18 cellular contexts compared by ENCODE assay signal in the genomic region with DNA sequence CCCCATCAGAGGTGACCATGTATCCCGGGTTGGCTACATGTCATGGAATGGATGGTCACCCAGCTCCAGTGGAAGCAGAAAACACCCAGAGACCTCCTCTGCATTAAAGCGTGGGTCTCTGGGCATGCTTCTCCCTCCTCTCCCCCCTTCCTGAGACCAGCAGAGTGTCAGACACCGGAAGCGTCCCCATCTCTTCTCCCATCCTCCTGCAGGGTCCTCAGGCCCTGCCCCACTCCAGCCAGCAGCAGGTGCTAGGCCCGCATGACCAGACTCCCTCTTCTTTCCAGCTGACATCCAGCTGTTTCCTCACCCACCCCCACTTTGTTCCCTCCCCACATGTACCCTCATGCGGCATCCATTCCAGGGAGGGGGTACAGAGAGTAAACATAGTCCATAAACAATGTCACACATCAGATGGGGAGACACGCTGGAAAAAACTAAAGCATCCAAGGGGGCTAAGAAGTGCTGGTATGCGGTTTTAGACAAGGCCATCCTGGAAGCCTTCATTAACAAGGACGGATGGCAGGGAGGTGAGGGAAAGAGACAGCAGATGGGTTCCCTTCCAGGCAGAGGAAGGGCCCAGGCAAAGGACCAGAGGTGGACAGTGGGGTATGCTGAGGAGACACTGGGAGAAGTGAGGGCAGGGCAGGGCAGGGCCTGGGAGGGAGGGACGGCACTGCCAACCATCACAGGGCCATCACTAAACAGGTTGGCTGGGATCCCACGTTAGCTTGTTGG. TPM values are rescaled to one million over a fixed set of nuclear protein-coding genes. Genes with fewer than 3 reads are reported as not detected.
A peak's percentile ranks its signal among the peaks of the same experiment; 100 is the strongest.
DNase-seq lines count a peak whose midpoint lies in the region; FAIRE-seq and TF ChIP-seq lines count a peak whose summit lies in the region.
"Had no signal": no experiment of that assay in that cellular context is flagged by ENCODE, and none has a peak within 500 bp of the region (broad histone marks: within the 10 kb centered on the region; RNA-seq: fewer than 3 reads in every experiment).

No MANE protein-coding gene starts in this region.

- H2BK15ac ChIP-seq in neuronal stem cell (ENCODE audit: low read length) = no peak overlapping the region

- H2BK5ac ChIP-seq in neuronal stem cell (ENCODE audit: low read length) = no peak overlapping the region

- no peaks in the 10 kb centered on the region for H3K36me3 Mint-ChIP-seq in endothelial cell (ENCODE audit: low read depth, unreplicated experiment)
- H3K36me3 Mint-ChIP-seq: CD4-positive, CD25-positive, alpha-beta regulatory T cell had no signal

- no peak for TF ChIP-seq POLR2A in vagina (IDR thresholded peaks at IDR 0.05)

- H4K91ac ChIP-seq in neuronal stem cell (ENCODE audit: low read depth, low read length, poor library complexity) = no peak overlapping the region

- no peak overlapping the region for H2AK5ac ChIP-seq in neuronal stem cell (ENCODE audit: low read depth, low read length)

- no peaks in the 10 kb centered on the region for H3K9me3 ChIP-seq in left ventricle myocardium inferior (replicated peaks)
- no peaks in the 10 kb centered on the region for H3K9me3 ChIP-seq in neuronal stem cell (replicated peaks in 1 of 2; ENCODE audit: control insufficient read depth in 2 of 2, insufficient read depth in 1 of 2, low read depth in 1 of 2, low read length in 2 of 2)
- H3K9me3 ChIP-seq in vagina = no peaks in the 10 kb centered on the region
- no peaks in the 10 kb centered on the region for H3K9me3 ChIP-seq in small intestine (ENCODE audit: control insufficient read depth, low read depth)
- H3K9me3 ChIP-seq: BLaER1 treated with 17β-estradiol and CSF1 and Interleukin-3, amounts not matched to agents 10 nM and 100 nM; HAP-1 had no signal

- H3K4me2 ChIP-seq in neuronal stem cell (ENCODE audit: insufficient read depth, low read length, poor library complexity, severe bottlenecking) = no peak overlapping the region

- whole genome bisulfite sequencing in neuronal stem cell (ENCODE audit: extremely low coverage in 2 of 2, insufficient read length in 2 of 2, insufficient replicate concordance in 1 of 2), 2 donors = no CpG with 5 or more reads among the region's 11 CpGs
- 69 to 77% (median 75%) methylated on average over 11 of the region's 11 CpGs for WGBS in small intestine, 3 donors

- no peak overlapping the region for H3K14ac ChIP-seq in neuronal stem cell (ENCODE audit: low read length)

- peaks cover 12% of the 10 kb centered on the region for H3K27me3 Mint-ChIP-seq in endothelial cell (ENCODE audit: unreplicated experiment)

- DNase-seq in cardiac septum (ENCODE audit: low spot score) = peak; percentile 55
- no peak for DNase-seq in left ventricle myocardium inferior
- no peak for DNase-seq in endothelial cell (ENCODE audit: low spot score)
- DNase-seq in neuronal stem cell (ENCODE audit: low spot score) = no peak
- peak; percentile 70 to 81 for DNase-seq in vagina (ENCODE audit: extremely low spot score in 2 of 2)
- DNase-seq in small intestine = no peak
- no peak for DNase-seq in activated CD4-positive, alpha-beta T cell treated with anti-CD3 and anti-CD28 coated beads for 1 hour
- no peak for DNase-seq in GDM1 (lab: John Stamatoyannopoulos, UW)
- DNase-seq: ACHN; CD4-positive, CD25-positive, alpha-beta regulatory T cell; DMS53; GOT3 had no signal

- H3K4me1 Mint-ChIP-seq in endothelial cell (ENCODE audit: unreplicated experiment) = peaks cover 26% of the 10 kb centered on the region

- H3K4me3 Mint-ChIP-seq in endothelial cell (ENCODE audit: unreplicated experiment) = peak overlapping the region; percentile 47
- H3K4me3 Mint-ChIP-seq: CD4-positive, CD25-positive, alpha-beta regulatory T cell had no signal

- H3K9ac ChIP-seq in neuronal stem cell (ENCODE audit: low read depth, low read length, poor library complexity) = no peak overlapping the region
- H3K9ac ChIP-seq: BLaER1 treated with 17β-estradiol and CSF1 and Interleukin-3, amounts not matched to agents 10 nM and 100 nM had no signal

- H3K18ac ChIP-seq in neuronal stem cell (ENCODE audit: low read length) = no peak overlapping the region

- no peak overlapping the region for H3K4ac ChIP-seq in neuronal stem cell (ENCODE audit: low read length)

- no peak overlapping the region for H4K8ac ChIP-seq in neuronal stem cell (ENCODE audit: low read depth, low read length)

- H3K9me3 Mint-ChIP-seq in endothelial cell (ENCODE audit: unreplicated experiment) = no peaks in the 10 kb centered on the region

- H3K79me1 ChIP-seq in neuronal stem cell (ENCODE audit: low read depth, low read length) = no peaks in the 10 kb centered on the region

- H3K27me3 ChIP-seq in left ventricle myocardium inferior (ENCODE audit: low read depth) (peaks cover 91% of the 10 kb centered on the region), neuronal stem cell (ENCODE audit: control insufficient read depth in 3 of 3, insufficient read depth in 3 of 3, low read depth in 1 of 3, low read length in 3 of 3) (peaks cover 0 to 6% (median 2%) of the 10 kb centered on the region in 3 experiments), vagina (no peaks in the 10 kb centered on the region), small intestine (ENCODE audit: control insufficient read depth in 2 of 2, insufficient read depth in 2 of 2, low read length in 2 of 2) (no peaks in the 10 kb centered on the region)
- H3K27me3 ChIP-seq: BLaER1 treated with 17β-estradiol and CSF1 and Interleukin-3, amounts not matched to agents 10 nM and 100 nM had no signal

- H3K4me3 ChIP-seq in left ventricle myocardium inferior (no peak overlapping the region), neuronal stem cell (ENCODE audit: low read length in 2 of 2) (no peak overlapping the region), vagina (no peak overlapping the region), small intestine (ENCODE audit: low read depth in 1 of 2, low read length in 2 of 2) (no peak overlapping the region)
- H3K4me3 ChIP-seq: BLaER1 treated with 17β-estradiol and CSF1 and Interleukin-3, amounts not matched to agents 10 nM and 100 nM; HAP-1 had no signal

- no peak overlapping the region for H2BK120ac ChIP-seq in neuronal stem cell (ENCODE audit: low read depth, low read length)

- H3K23ac ChIP-seq in neuronal stem cell (ENCODE audit: low read depth, low read length, poor library complexity) = peak overlapping the region; percentile 6

- no peak overlapping the region for H2AFZ ChIP-seq in neuronal stem cell (ENCODE audit: low read length)

- intact Hi-C loops in cardiac septum (cut with DNase I) = loop anchor here (10.0 kb wide), 1 partner anchor 627 kb away; no protein-coding TSS in a partner anchor
- intact Hi-C loops in left ventricle myocardium inferior (cut with micrococcal nuclease) = no loop called here
- intact Hi-C loops in vagina (cut with DNase I) = no loop called here

- FAIRE-seq in small intestine (lab: Jason Lieb, UNC) = no peak
- FAIRE-seq: GM12892, GM19239 had no signal

- no peaks in the 10 kb centered on the region for H3K36me3 ChIP-seq in left ventricle myocardium inferior
- no peaks in the 10 kb centered on the region for H3K36me3 ChIP-seq in neuronal stem cell (replicated peaks in 1 of 2; ENCODE audit: control insufficient read depth in 2 of 2, insufficient read depth in 2 of 2, low read length in 2 of 2)
- H3K36me3 ChIP-seq in vagina = no peaks in the 10 kb centered on the region
- no peaks in the 10 kb centered on the region for H3K36me3 ChIP-seq in small intestine (ENCODE audit: control insufficient read depth in 2 of 2, insufficient read depth in 2 of 2, low read length in 2 of 2)
- H3K36me3 ChIP-seq: BLaER1 treated with 17β-estradiol and CSF1 and Interleukin-3, amounts not matched to agents 10 nM and 100 nM; HAP-1 had no signal

- TF ChIP-seq CTCF in left ventricle myocardium inferior (IDR thresholded peaks at IDR 0.05; ENCODE audit: borderline replicate concordance) = no peak
- no peak for TF ChIP-seq CTCF in endothelial cell (IDR thresholded peaks at IDR 0.05; ENCODE audit: unreplicated experiment)
- TF ChIP-seq CTCF in vagina (IDR thresholded peaks at IDR 0.05) = no peak

- H3K27ac Mint-ChIP-seq in endothelial cell (ENCODE audit: unreplicated experiment) = no peak overlapping the region
- H3K27ac Mint-ChIP-seq: CD4-positive, CD25-positive, alpha-beta regulatory T cell had no signal

- H3K27ac ChIP-seq in left ventricle myocardium inferior (replicated peaks) = no peak overlapping the region
- no peak overlapping the region for H3K27ac ChIP-seq in neuronal stem cell (replicated peaks; ENCODE audit: low read length)
- H3K27ac ChIP-seq in vagina = no peak overlapping the region
- no peak overlapping the region for H3K27ac ChIP-seq in small intestine (ENCODE audit: low read depth in 1 of 2, low read length in 1 of 2)
- H3K27ac ChIP-seq: BLaER1 treated with 17β-estradiol and CSF1 and Interleukin-3, amounts not matched to agents 10 nM and 100 nM had no signal

- no peak overlapping the region for H2BK12ac ChIP-seq in neuronal stem cell (ENCODE audit: low read length)

- H3K4me1 ChIP-seq in left ventricle myocardium inferior = no peaks in the 10 kb centered on the region
- peaks cover 0 to 1% of the 10 kb centered on the region in 2 donors for H3K4me1 ChIP-seq in neuronal stem cell (ENCODE audit: control insufficient read depth in 2 of 2, insufficient read depth in 1 of 2, low read depth in 1 of 2, low read length in 2 of 2)
- H3K4me1 ChIP-seq in vagina = no peaks in the 10 kb centered on the region
- H3K4me1 ChIP-seq in small intestine (ENCODE audit: control insufficient read depth in 2 of 2, insufficient read depth in 1 of 2, low read depth in 1 of 2, low read length in 1 of 2) = no peaks in the 10 kb centered on the region
- H3K4me1 ChIP-seq: HAP-1 had no signal

RNA-seq across cellular contexts. Expression of gene SLC18A3, which starts 12.5 kb away (rescaled TPM):
- total RNA-seq in cardiac septum (not detected), left ventricle myocardium inferior (not detected), endothelial cell (ENCODE audit: unreplicated experiment) (0.72 TPM), vagina (0.49 TPM)
- polyA plus RNA-seq in neuronal stem cell (2013, experiment 1 of 2) = 0.07 TPM
- polyA plus RNA-seq in neuronal stem cell (2013, experiment 2 of 2) = 0.06 TPM
- 1 to 10 TPM in 1 of 3 donors, not detected in 2; 2.7 TPM for polyA plus RNA-seq in small intestine
- total RNA-seq: A172; CD4-positive, CD25-positive, alpha-beta regulatory T cell; HT1080 had no signal
- polyA plus RNA-seq: CD4-positive, CD25-positive, alpha-beta regulatory T cell had no signal

RNA-seq across cellular contexts. Expression of gene CHAT, which starts 16.2 kb away (rescaled TPM):
- total RNA-seq in cardiac septum (not detected), left ventricle myocardium inferior (not detected), endothelial cell (ENCODE audit: unreplicated experiment) (0.23 TPM), vagina (not detected)
- polyA plus RNA-seq in neuronal stem cell (2013, experiment 1 of 2) = 0.03 TPM
- polyA plus RNA-seq in neuronal stem cell (2013, experiment 2 of 2) = not detected
- polyA plus RNA-seq in small intestine = under 1 TPM in 2 of 3 donors, not detected in 1; 0.81 to 0.85 TPM
- total RNA-seq: A172; CD4-positive, CD25-positive, alpha-beta regulatory T cell; HT1080 had no signal
- polyA plus RNA-seq: CD4-positive, CD25-positive, alpha-beta regulatory T cell had no signal

RNA-seq across cellular contexts. Expression of gene ERCC6, which starts 58.7 kb away (rescaled TPM):
- total RNA-seq in cardiac septum = 21.6 TPM
- total RNA-seq in left ventricle myocardium inferior = 19.9 TPM
- 25.8 TPM for total RNA-seq in endothelial cell (ENCODE audit: unreplicated experiment)
- polyA plus RNA-seq in neuronal stem cell (2013, experiment 1 of 2) = 4.3 TPM
- polyA plus RNA-seq in neuronal stem cell (2013, experiment 2 of 2) = 3.9 TPM
- total RNA-seq in vagina = 15.2 TPM
- 1 to 10 TPM; 3.5 to 5.4 (median 4.7) TPM for polyA plus RNA-seq in small intestine

Comparison
In these comparisons a context has a peak if more than half of its experiments do, and no peak if none do; other contexts are left out.
1. DNase-seq: peak in cardiac septum (single experiment) and vagina (2 of 2); none in left ventricle myocardium inferior (single experiment), endothelial cell (single experiment), neuronal stem cell (single experiment), small intestine (single experiment), activated CD4-positive, alpha-beta T cell treated with anti-CD3 and anti-CD28 coated beads for 1 hour (single experiment) and GDM1 (single experiment).